In genomic region chr7:73342645-73343044, GRCh38 we compare ENCODE assay signal across 1 cellular context.
A peak's percentile ranks its signal among the peaks of the same experiment; 100 is the strongest.
TF ChIP-seq lines count a peak whose summit lies in the region.

No MANE protein-coding gene starts in this region.

TF ChIP-seq in HepG2, 621 proteins besides CTCF, POLR2A, EP300 and RAD21 (continued from another document and continues in another):
- TF ChIP-seq, protein P1, sequence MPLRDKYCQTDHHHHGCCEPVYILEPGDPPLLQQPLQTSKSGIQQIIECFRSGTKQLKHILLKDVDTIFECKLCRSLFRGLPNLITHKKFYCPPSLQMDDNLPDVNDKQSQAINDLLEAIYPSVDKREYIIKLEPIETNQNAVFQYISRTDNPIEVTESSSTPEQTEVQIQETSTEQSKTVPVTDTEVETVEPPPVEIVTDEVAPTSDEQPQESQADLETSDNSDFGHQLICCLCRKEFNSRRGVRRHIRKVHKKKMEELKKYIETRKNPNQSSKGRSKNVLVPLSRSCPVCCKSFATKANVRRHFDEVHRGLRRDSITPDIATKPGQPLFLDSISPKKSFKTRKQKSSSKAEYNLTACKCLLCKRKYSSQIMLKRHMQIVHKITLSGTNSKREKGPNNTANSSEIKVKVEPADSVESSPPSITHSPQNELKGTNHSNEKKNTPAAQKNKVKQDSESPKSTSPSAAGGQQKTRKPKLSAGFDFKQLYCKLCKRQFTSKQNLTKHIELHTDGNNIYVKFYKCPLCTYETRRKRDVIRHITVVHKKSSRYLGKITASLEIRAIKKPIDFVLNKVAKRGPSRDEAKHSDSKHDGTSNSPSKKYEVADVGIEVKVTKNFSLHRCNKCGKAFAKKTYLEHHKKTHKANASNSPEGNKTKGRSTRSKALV (CRISPR knock-in tag; IDR thresholded peaks at IDR 0.05), result no peak
- TF ChIP-seq, protein P2, sequence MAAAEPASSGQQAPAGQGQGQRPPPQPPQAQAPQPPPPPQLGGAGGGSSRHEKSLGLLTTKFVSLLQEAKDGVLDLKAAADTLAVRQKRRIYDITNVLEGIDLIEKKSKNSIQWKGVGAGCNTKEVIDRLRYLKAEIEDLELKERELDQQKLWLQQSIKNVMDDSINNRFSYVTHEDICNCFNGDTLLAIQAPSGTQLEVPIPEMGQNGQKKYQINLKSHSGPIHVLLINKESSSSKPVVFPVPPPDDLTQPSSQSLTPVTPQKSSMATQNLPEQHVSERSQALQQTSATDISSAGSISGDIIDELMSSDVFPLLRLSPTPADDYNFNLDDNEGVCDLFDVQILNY (CRISPR knock-in tag; conservative IDR thresholded peaks at IDR 0.05), result no peak
- TF ChIP-seq PPARG (CRISPR knock-in tag; conservative IDR thresholded peaks at IDR 0.05), result 0 out of 2 replicates have a peak, but pooled peaks have one; percentile 34
- TF ChIP-seq XRCC5 (optimal IDR thresholded peaks at IDR 0.05; ENCODE audit: low read length), result peak; percentile 81
- peak; percentile 45; the same call in 1 of the 2 replicates for TF ChIP-seq MED1 (CRISPR knock-in tag; IDR thresholded peaks at IDR 0.05)
- TF ChIP-seq ZNF704 (CRISPR knock-in tag; IDR thresholded peaks at IDR 0.05; ENCODE audit: borderline replicate concordance), result peak; percentile 50; the same call in 1 of the 2 replicates
- 0 out of 3 replicates have a peak, but pooled peaks have one; percentile 26 for TF ChIP-seq MXI1 (IDR thresholded peaks at IDR 0.05; ENCODE audit: borderline replicate concordance, low read depth, low read length)
- TF ChIP-seq, protein P3, sequence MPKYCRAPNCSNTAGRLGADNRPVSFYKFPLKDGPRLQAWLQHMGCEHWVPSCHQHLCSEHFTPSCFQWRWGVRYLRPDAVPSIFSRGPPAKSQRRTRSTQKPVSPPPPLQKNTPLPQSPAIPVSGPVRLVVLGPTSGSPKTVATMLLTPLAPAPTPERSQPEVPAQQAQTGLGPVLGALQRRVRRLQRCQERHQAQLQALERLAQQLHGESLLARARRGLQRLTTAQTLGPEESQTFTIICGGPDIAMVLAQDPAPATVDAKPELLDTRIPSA (CRISPR knock-in tag; IDR thresholded peaks at IDR 0.05; ENCODE audit: borderline replicate concordance), result no peak
- no peak for TF ChIP-seq CSRNP1 (CRISPR knock-in tag; IDR thresholded peaks at IDR 0.05)
- TF ChIP-seq ZNF251 (CRISPR knock-in tag; IDR thresholded peaks at IDR 0.05), result no peak
- TF ChIP-seq FOXP1 (IDR thresholded peaks at IDR 0.05), result no peak
- peak; percentile 25; the same call in 1 of the 2 replicates for TF ChIP-seq FOXP1 (CRISPR knock-in tag; IDR thresholded peaks at IDR 0.05)
- no peak for TF ChIP-seq ZNF768 (CRISPR knock-in tag; IDR thresholded peaks at IDR 0.05)
- TF ChIP-seq, protein P4, sequence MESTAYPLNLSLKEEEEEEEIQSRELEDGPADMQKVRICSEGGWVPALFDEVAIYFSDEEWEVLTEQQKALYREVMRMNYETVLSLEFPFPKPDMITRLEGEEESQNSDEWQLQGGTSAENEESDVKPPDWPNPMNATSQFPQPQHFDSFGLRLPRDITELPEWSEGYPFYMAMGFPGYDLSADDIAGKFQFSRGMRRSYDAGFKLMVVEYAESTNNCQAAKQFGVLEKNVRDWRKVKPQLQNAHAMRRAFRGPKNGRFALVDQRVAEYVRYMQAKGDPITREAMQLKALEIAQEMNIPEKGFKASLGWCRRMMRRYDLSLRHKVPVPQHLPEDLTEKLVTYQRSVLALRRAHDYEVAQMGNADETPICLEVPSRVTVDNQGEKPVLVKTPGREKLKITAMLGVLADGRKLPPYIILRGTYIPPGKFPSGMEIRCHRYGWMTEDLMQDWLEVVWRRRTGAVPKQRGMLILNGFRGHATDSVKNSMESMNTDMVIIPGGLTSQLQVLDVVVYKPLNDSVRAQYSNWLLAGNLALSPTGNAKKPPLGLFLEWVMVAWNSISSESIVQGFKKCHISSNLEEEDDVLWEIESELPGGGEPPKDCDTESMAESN (CRISPR knock-in tag; conservative IDR thresholded peaks at IDR 0.05), result no peak
- TF ChIP-seq UBTF (CRISPR knock-in tag; IDR thresholded peaks at IDR 0.05), result 0 out of 2 replicates have a peak, but pooled peaks have one; percentile 25
- peak; percentile 35; the same call in 1 of the 2 replicates for TF ChIP-seq ZNF770 (CRISPR knock-in tag; IDR thresholded peaks at IDR 0.05)
- peak; percentile 22; the same call in 1 of the 2 replicates for TF ChIP-seq THAP11 (CRISPR knock-in tag; IDR thresholded peaks at IDR 0.05)
- TF ChIP-seq GLI4 (CRISPR knock-in tag; IDR thresholded peaks at IDR 0.05; ENCODE audit: borderline replicate concordance), result no peak
- TF ChIP-seq RFX3 (CRISPR knock-in tag; IDR thresholded peaks at IDR 0.05), result no peak
- TF ChIP-seq SOX13 (IDR thresholded peaks at IDR 0.05), result no peak
- peak in 1 of 2 experiments; percentile 35; a peak in 1 of 4 replicates for TF ChIP-seq SOX13 (CRISPR knock-in tag; conservative IDR thresholded peaks at IDR 0.05 in 1 of 2, IDR thresholded peaks at IDR 0.05 in 1 of 2)
- peak; percentile 38; the same call in 1 of the 2 replicates for TF ChIP-seq HOXA3 (CRISPR knock-in tag; IDR thresholded peaks at IDR 0.05)
- TF ChIP-seq, protein P5, sequence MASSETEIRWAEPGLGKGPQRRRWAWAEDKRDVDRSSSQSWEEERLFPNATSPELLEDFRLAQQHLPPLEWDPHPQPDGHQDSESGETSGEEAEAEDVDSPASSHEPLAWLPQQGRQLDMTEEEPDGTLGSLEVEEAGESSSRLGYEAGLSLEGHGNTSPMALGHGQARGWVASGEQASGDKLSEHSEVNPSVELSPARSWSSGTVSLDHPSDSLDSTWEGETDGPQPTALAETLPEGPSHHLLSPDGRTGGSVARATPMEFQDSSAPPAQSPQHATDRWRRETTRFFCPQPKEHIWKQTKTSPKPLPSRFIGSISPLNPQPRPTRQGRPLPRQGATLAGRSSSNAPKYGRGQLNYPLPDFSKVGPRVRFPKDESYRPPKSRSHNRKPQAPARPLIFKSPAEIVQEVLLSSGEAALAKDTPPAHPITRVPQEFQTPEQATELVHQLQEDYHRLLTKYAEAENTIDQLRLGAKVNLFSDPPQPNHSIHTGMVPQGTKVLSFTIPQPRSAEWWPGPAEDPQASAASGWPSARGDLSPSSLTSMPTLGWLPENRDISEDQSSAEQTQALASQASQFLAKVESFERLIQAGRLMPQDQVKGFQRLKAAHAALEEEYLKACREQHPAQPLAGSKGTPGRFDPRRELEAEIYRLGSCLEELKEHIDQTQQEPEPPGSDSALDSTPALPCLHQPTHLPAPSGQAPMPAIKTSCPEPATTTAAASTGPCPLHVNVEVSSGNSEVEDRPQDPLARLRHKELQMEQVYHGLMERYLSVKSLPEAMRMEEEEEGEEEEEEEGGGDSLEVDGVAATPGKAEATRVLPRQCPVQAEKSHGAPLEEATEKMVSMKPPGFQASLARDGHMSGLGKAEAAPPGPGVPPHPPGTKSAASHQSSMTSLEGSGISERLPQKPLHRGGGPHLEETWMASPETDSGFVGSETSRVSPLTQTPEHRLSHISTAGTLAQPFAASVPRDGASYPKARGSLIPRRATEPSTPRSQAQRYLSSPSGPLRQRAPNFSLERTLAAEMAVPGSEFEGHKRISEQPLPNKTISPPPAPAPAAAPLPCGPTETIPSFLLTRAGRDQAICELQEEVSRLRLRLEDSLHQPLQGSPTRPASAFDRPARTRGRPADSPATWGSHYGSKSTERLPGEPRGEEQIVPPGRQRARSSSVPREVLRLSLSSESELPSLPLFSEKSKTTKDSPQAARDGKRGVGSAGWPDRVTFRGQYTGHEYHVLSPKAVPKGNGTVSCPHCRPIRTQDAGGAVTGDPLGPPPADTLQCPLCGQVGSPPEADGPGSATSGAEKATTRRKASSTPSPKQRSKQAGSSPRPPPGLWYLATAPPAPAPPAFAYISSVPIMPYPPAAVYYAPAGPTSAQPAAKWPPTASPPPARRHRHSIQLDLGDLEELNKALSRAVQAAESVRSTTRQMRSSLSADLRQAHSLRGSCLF (CRISPR knock-in tag; IDR thresholded peaks at IDR 0.05; ENCODE audit: borderline replicate concordance), result no peak
- TF ChIP-seq, protein P6, sequence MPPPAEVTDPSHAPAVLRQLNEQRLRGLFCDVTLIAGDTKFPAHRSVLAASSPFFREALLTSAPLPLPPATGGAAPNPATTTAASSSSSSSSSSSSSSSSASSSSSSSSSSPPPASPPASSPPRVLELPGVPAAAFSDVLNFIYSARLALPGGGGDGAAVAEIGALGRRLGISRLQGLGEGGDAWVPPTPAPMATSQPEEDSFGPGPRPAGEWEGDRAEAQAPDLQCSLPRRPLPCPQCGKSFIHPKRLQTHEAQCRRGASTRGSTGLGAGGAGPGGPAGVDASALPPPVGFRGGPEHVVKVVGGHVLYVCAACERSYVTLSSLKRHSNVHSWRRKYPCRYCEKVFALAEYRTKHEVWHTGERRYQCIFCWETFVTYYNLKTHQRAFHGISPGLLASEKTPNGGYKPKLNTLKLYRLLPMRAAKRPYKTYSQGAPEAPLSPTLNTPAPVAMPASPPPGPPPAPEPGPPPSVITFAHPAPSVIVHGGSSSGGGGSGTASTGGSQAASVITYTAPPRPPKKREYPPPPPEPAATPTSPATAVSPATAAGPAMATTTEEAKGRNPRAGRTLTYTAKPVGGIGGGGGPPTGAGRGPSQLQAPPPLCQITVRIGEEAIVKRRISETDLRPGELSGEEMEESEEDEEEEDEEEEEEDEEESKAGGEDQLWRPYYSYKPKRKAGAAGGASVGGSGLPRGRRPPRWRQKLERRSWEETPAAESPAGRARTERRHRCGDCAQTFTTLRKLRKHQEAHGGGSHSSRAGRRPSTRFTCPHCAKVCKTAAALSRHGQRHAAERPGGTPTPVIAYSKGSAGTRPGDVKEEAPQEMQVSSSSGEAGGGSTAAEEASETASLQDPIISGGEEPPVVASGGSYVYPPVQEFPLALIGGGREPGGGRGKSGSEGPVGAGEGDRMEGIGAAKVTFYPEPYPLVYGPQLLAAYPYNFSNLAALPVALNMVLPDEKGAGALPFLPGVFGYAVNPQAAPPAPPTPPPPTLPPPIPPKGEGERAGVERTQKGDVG (CRISPR knock-in tag; IDR thresholded peaks at IDR 0.05; ENCODE audit: borderline replicate concordance), result no peak
- TF ChIP-seq ZNF878 (CRISPR knock-in tag; IDR thresholded peaks at IDR 0.05), result no peak
- no peak for TF ChIP-seq RNF219 (CRISPR knock-in tag; IDR thresholded peaks at IDR 0.05)
- TF ChIP-seq ERF (CRISPR knock-in tag; IDR thresholded peaks at IDR 0.05), result 0 out of 2 replicates have a peak, but pooled peaks have one; percentile 30
- 0 out of 2 replicates have a peak, but pooled peaks have one; percentile 62 for TF ChIP-seq RFXAP (CRISPR knock-in tag; IDR thresholded peaks at IDR 0.05; ENCODE audit: borderline replicate concordance)
- TF ChIP-seq HNRNPLL (IDR thresholded peaks at IDR 0.05; ENCODE audit: low read depth, low read length, poor library complexity, severe bottlenecking), result no peak
